21 cellular contexts compared by ENCODE assay signal in genomic region chr7:24975172-24975571, GRCh38. TPM values are rescaled to one million over a fixed set of nuclear protein-coding genes. Genes with fewer than 3 reads are reported as not detected.
A peak's percentile ranks its signal among the peaks of the same experiment; 100 is the strongest.
DNase-seq lines count a peak whose midpoint lies in the region; ATAC-seq, FAIRE-seq and TF ChIP-seq lines count a peak whose summit lies in the region.
"Had no signal": no experiment of that assay in that cellular context is flagged by ENCODE, and none has a peak within 500 bp of the region (broad histone marks: within the 10 kb centered on the region; RNA-seq: fewer than 3 reads in every experiment).

No MANE protein-coding gene starts in this region.

- 96% methylated on average over 3 of the region's 3 CpGs for WGBS in HepG2 (ENCODE audit: low lambda C conversion rate)
- 77% methylated on average over 3 of the region's 3 CpGs for WGBS in right lobe of liver (ENCODE audit: insufficient coverage, low coverage, low lambda C conversion rate, missing lambda C conversion rate)

- H3K27ac ChIP-seq in HepG2 (ENCODE audit: extremely low read length, insufficient read depth, low read length) (no peak overlapping the region), right lobe of liver (no peak overlapping the region), OCI-LY7 (ENCODE audit: low read depth, low read length, poor library complexity, severe bottlenecking) (no peak overlapping the region)
- H3K27ac ChIP-seq: HL-60, SJSA1 had no signal

- H3K79me2 ChIP-seq in HepG2 (ENCODE audit: insufficient read depth, low read length) (peaks cover 91% of the 10 kb centered on the region), OCI-LY7 (ENCODE audit: insufficient read depth, low read depth, low read length) (peaks cover 96% of the 10 kb centered on the region)

- TF ChIP-seq CTCF in HepG2 (CRISPR knock-in tag; IDR thresholded peaks at IDR 0.05) (no peak), right lobe of liver (IDR thresholded peaks at IDR 0.05) (no peak), OCI-LY7 (conservative IDR thresholded peaks at IDR 0.05; ENCODE audit: low read length) (no peak)

- peaks cover 81% of the 10 kb centered on the region for H3K4me1 ChIP-seq in HepG2 (ENCODE audit: insufficient read depth, low read length)
- H3K4me1 ChIP-seq in right lobe of liver: peaks cover 0 to 7% (median 2%) of the 10 kb centered on the region in 4 donors
- H3K4me1 ChIP-seq in OCI-LY7 (ENCODE audit: insufficient read depth, low read length, poor library complexity, severe bottlenecking): peaks cover 59% of the 10 kb centered on the region

- H3K9ac ChIP-seq in HepG2 (ENCODE audit: insufficient read depth, low read depth, low read length): no peak overlapping the region

- TF ChIP-seq RAD21 in HepG2 (CRISPR knock-in tag; IDR thresholded peaks at IDR 0.05): no peak

- FAIRE-seq in HepG2 (lab: Jason Lieb, UNC): no peak
- FAIRE-seq: A204.1, GM12892, GM18507 had no signal

- no peaks in the 10 kb centered on the region for H3K9me2 ChIP-seq in OCI-LY7 (ENCODE audit: insufficient read depth, low read length)

- H3K4me2 ChIP-seq in HepG2 (ENCODE audit: low read depth, low read length) (no peak overlapping the region), OCI-LY7 (ENCODE audit: low read length) (peak overlapping the region; percentile 96)

- H2AFZ ChIP-seq in HepG2 (ENCODE audit: low read length) (no peak overlapping the region), OCI-LY7 (ENCODE audit: low read length) (no peak overlapping the region)

- no peak for ATAC-seq in HepG2
- no peak for ATAC-seq in right lobe of liver

- no peak for DNase-seq in HepG2 (ENCODE audit: low spot score)
- no peak for DNase-seq in right lobe of liver
- DNase-seq in OCI-LY7 (ENCODE audit: low spot score): no peak
- DNase-seq in NCI-H2081 treated with DMSO at 0.1 percent for 48 hours (lab: John Stamatoyannopoulos, UW): no peak
- no peak for DNase-seq in dermis blood vessel endothelial cell
- DNase-seq in RKO (ENCODE audit: low spot score): no peak
- no peak for DNase-seq in NCI-H510A (lab: John Stamatoyannopoulos, UW)
- DNase-seq: Caco-2; CD4-positive, alpha-beta T cell; H7; MV-4-11; NCI-H187; NCI-H226; NCI-H526 had no signal

- POLR2A ChIA-PET in HepG2 (lab: Yijun Ruan, JAX) (no interaction called here), OCI-LY7 (lab: Charles Lee) (interaction anchor here (0.9 kb wide), 1 partner anchor 27 kb away, joined by 3 read pairs; no protein-coding TSS in a partner anchor)

- H3K36me3 Mint-ChIP-seq in dendritic cell treated with granulocyte-macrophage colony-stimulating factor and Interleukin-4, amounts not matched to agents 40 ng/mL and 50 ng/mL, for 4 days (ENCODE audit: low read depth): peaks cover 36% of the 10 kb centered on the region

- H3K27me3 Mint-ChIP-seq in dendritic cell treated with granulocyte-macrophage colony-stimulating factor and Interleukin-4, amounts not matched to agents 40 ng/mL and 50 ng/mL, for 4 days: peaks cover 13% of the 10 kb centered on the region
- H3K27me3 Mint-ChIP-seq: CD4-positive, alpha-beta T cell; IgD-negative memory B cell had no signal

- H3K4me3 Mint-ChIP-seq in dendritic cell treated with granulocyte-macrophage colony-stimulating factor and Interleukin-4, amounts not matched to agents 40 ng/mL and 50 ng/mL, for 4 days: no peak overlapping the region
- H3K4me3 Mint-ChIP-seq: CD4-positive, alpha-beta T cell had no signal

- TF ChIP-seq POLR2A in HepG2 (IDR thresholded peaks at IDR 0.05; ENCODE audit: insufficient read depth in 1 of 2, low read depth in 2 of 2, low read length in 2 of 2) (no peak), right lobe of liver (IDR thresholded peaks at IDR 0.05) (no peak)

- BruUV-seq in HepG2 (replicated peaks; lab: Mats Ljungman, UMichigan) (no TSS peak), OCI-LY7 (replicated peaks; lab: Mats Ljungman, UMichigan) (no TSS peak)

- H4K20me1 ChIP-seq in HepG2 (ENCODE audit: insufficient read depth, low read length): no peaks in the 10 kb centered on the region
- H4K20me1 ChIP-seq in OCI-LY7 (ENCODE audit: insufficient read depth, low read length): peaks cover 68% of the 10 kb centered on the region

- intact Hi-C loops in HepG2 (cut with micrococcal nuclease; ENCODE audit: unreplicated experiment) (no loop called here), right lobe of liver (cut with DNase I) (no loop called here), OCI-LY7 (cut with micrococcal nuclease; ENCODE audit: unreplicated experiment) (no loop called here)
- intact Hi-C loops in dendritic cell treated with granulocyte-macrophage colony-stimulating factor and Interleukin-4, amounts not matched to agents 40 ng/mL and 50 ng/mL, for 4 days (cut with micrococcal nuclease): loop anchor here (5.0 kb wide), 1 partner anchor 33 kb away; no protein-coding TSS in a partner anchor

- H3K9me3 ChIP-seq in HepG2 (ENCODE audit: low read length) (no peaks in the 10 kb centered on the region), right lobe of liver (no peaks in the 10 kb centered on the region), OCI-LY7 (ENCODE audit: low read length) (no peaks in the 10 kb centered on the region)
- H3K9me3 ChIP-seq: Caco-2, SJSA1 had no signal

- in situ Hi-C loops in HepG2 (cut with HindIII; ENCODE audit: extremely low pct_ligation_motif_present, low pct_unique_long_range_greater_than_20kb): no loop called here

- H3K27me3 ChIP-seq in HepG2 (ENCODE audit: control insufficient read depth in 1 of 2, insufficient read depth in 2 of 2, low read length in 2 of 2) (no peaks in the 10 kb centered on the region; a peak in 1 of 5 replicates), right lobe of liver (peaks cover 0 to 6% of the 10 kb centered on the region in 2 donors)
- H3K27me3 ChIP-seq: SJSA1 had no signal

- H3K4me1 Mint-ChIP-seq in dendritic cell treated with granulocyte-macrophage colony-stimulating factor and Interleukin-4, amounts not matched to agents 40 ng/mL and 50 ng/mL, for 4 days (ENCODE audit: low read depth): peaks cover 61% of the 10 kb centered on the region

- H3K4me3 ChIP-seq in HepG2 (replicated peaks in 1 of 3; ENCODE audit: insufficient read depth in 1 of 3, low read depth in 2 of 3, low read length in 3 of 3) (no peak overlapping the region), right lobe of liver (no peak overlapping the region), OCI-LY7 (ENCODE audit: low read depth, low read length, poor library complexity, severe bottlenecking) (no peak overlapping the region)
- H3K4me3 ChIP-seq: SJSA1 had no signal

- TF ChIP-seq EP300 in HepG2 (IDR thresholded peaks at IDR 0.05; ENCODE audit: low read depth in 2 of 2, low read length in 2 of 2) (no peak), HepG2 (CRISPR knock-in tag; IDR thresholded peaks at IDR 0.05; ENCODE audit: borderline replicate concordance) (no peak)

- no peaks in the 10 kb centered on the region for H3K9me3 Mint-ChIP-seq in dendritic cell treated with granulocyte-macrophage colony-stimulating factor and Interleukin-4, amounts not matched to agents 40 ng/mL and 50 ng/mL, for 4 days
- H3K9me3 Mint-ChIP-seq: CD4-positive, alpha-beta T cell; IgD-negative memory B cell had no signal

- no peaks in the 10 kb centered on the region for H3K36me3 ChIP-seq in HepG2 (replicated peaks in 1 of 2; ENCODE audit: control insufficient read depth in 1 of 2, insufficient read depth in 2 of 2, low read length in 2 of 2)
- no peaks in the 10 kb centered on the region for H3K36me3 ChIP-seq in right lobe of liver
- peaks cover 42% of the 10 kb centered on the region for H3K36me3 ChIP-seq in OCI-LY7 (ENCODE audit: insufficient read depth, low read length)

- CTCF ChIA-PET in HepG2 (lab: Yijun Ruan, JAX; ENCODE audit: low intra/inter-chr PET ratio, low total read pairs): no interaction called here
- CTCF ChIA-PET in OCI-LY7 (lab: Charles Lee; ENCODE audit: unreplicated experiment): no interaction called here

- H3K27ac Mint-ChIP-seq in dendritic cell treated with granulocyte-macrophage colony-stimulating factor and Interleukin-4, amounts not matched to agents 40 ng/mL and 50 ng/mL, for 4 days: peak overlapping the region; percentile 50
- H3K27ac Mint-ChIP-seq: CD4-positive, alpha-beta T cell; IgD-negative memory B cell had no signal

TF ChIP-seq in HepG2, 621 proteins besides CTCF, POLR2A, EP300 and RAD21:
- peak; percentile 16; the same call in 1 of the 2 replicates for TF ChIP-seq CEBPB (IDR thresholded peaks at IDR 0.05; ENCODE audit: borderline replicate concordance, low read depth, low read length)
- TF ChIP-seq MED1 (CRISPR knock-in tag; IDR thresholded peaks at IDR 0.05): no peak
- no peak for TF ChIP-seq YEATS4 (CRISPR knock-in tag; IDR thresholded peaks at IDR 0.05; ENCODE audit: borderline replicate concordance)
- TF ChIP-seq ZNF121 (CRISPR knock-in tag; IDR thresholded peaks at IDR 0.05): no peak
- no peak for TF ChIP-seq ZNF441 (CRISPR knock-in tag; IDR thresholded peaks at IDR 0.05; ENCODE audit: borderline replicate concordance)

RNA-seq across cellular contexts. Expression of gene OSBPL3, which starts 4.8 kb away (rescaled TPM):
- total RNA-seq in HepG2 (2016; rRNA removed; fragmentation: Illumina TruSeq; extraction: Trizol) (26.4 and 28.9 TPM in 2 replicates), right lobe of liver (1 to 10 TPM in 5 of 6 experiments, under 1 TPM in 1; 0.70 to 8.2 (median 2.4) TPM), OCI-LY7 (2022) (67.0 and 79.9 TPM in 2 replicates), dermis blood vessel endothelial cell (25.2 and 31.8 TPM in 2 replicates)
- 6.6 and 7.4 TPM in 2 replicates for total RNA-seq in HepG2 (2016; cell fraction: cytosol; rRNA removed; fragmentation: Illumina TruSeq; extraction: Trizol; ENCODE audit: low read depth)
- 22.4 and 26.0 TPM in 2 replicates for total RNA-seq in HepG2 (2016; cell fraction: insoluble cytoplasmic fraction; rRNA removed; fragmentation: Illumina TruSeq; extraction: Trizol)
- total RNA-seq in HepG2 (2016; cell fraction: membrane; rRNA removed; fragmentation: Illumina TruSeq; extraction: Trizol): 11.1 and 11.2 TPM in 2 replicates
- 39.7 and 41.7 TPM in 2 replicates for total RNA-seq in HepG2 (2016; cell fraction: nucleus; rRNA removed; fragmentation: Illumina TruSeq; extraction: Trizol)
- 8.8 and 9.7 TPM in 2 replicates for polyA plus RNA-seq in HepG2 (2011; rRNA removed)
- polyA plus RNA-seq in HepG2 (2011; cell fraction: cytosol; rRNA removed): 3.7 and 4.4 TPM in 2 replicates
- polyA plus RNA-seq in HepG2 (2011; cell fraction: nucleus; rRNA removed): 22.4 and 23.2 TPM in 2 replicates
- 7.1 and 8.1 TPM in 2 replicates for polyA plus RNA-seq in HepG2 (2012)
- 1.5 and 1.8 TPM in 2 replicates for polyA plus RNA-seq in HepG2 (2016; cell fraction: cytosol; fragmentation: Illumina TruSeq; extraction: Trizol; ENCODE audit: low read depth)
- polyA plus RNA-seq in HepG2 (2016; cell fraction: insoluble cytoplasmic fraction; fragmentation: Illumina TruSeq; extraction: Trizol; ENCODE audit: low read depth): 16.7 and 19.5 TPM in 2 replicates
- polyA plus RNA-seq in HepG2 (2016; cell fraction: membrane; fragmentation: Illumina TruSeq; extraction: Trizol; ENCODE audit: low read depth): 4.2 and 4.7 TPM in 2 replicates
- polyA plus RNA-seq in HepG2 (2016; cell fraction: nucleus; fragmentation: Illumina TruSeq; extraction: Trizol; ENCODE audit: insufficient read depth, low read depth): 65.6 and 72.4 TPM in 2 replicates
- polyA minus RNA-seq in HepG2 (2011; rRNA and poly(A)+ RNA removed; ENCODE audit: low replicate concordance): 15.3 and 17.6 TPM in 2 replicates
- polyA minus RNA-seq in HepG2 (2011; cell fraction: cytosol; rRNA and poly(A)+ RNA removed): 8.8 and 11.6 TPM in 2 replicates
- 43.5 and 49.5 TPM in 2 replicates for polyA minus RNA-seq in HepG2 (2011; cell fraction: nucleus; rRNA and poly(A)+ RNA removed)
- 24.6 and 28.7 TPM in 2 replicates for total RNA-seq in OCI-LY7 (2014; rRNA removed; shearing (Covaris generic))
